12 cellular contexts compared by ENCODE assay signal in the genomic region with DNA sequence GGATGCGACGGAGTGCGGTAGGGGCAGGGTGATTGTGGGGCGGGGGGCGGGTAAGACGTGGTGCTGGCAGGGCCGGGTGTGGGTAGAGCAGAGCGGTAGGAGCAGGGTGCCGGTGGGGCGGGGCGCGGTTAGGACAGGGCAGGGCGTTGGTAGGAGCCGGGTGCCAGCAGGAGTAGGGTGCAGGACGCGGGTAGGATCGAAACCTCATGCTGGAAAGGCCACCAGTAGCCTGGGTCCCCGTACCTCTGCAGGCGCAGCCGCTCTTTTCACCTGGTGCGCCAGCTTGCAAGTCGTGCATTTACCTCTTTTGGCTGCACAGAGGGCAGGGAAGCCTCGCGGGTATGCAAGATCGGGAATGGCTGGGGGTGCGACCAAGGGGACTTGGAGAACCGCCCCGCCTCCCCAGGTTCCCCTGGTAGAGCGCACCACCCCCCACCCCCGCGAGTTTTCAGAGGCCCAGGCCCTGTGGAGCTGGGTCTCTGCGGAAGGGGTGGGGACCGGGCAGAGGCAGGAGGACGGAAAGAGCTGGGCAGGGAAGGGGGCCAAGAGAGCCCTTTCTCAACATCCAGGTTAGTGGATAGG.
DNase-seq lines count a peak whose midpoint lies in the region; ATAC-seq and TF ChIP-seq lines count a peak whose summit lies in the region.
"Had no signal": no experiment of that assay in that cellular context is flagged by ENCODE, and none has a peak within 500 bp of the region (broad histone marks: within the 10 kb centered on the region; RNA-seq: fewer than 3 reads in every experiment).

No MANE protein-coding gene starts in this region.

- peak in 4 of 5 donors; percentile 1 to 43 (median 11) for DNase-seq in CD4-positive, alpha-beta memory T cell
- DNase-seq in RPMI8226 (peak; percentile 51), caudate nucleus (lab: John Stamatoyannopoulos, UW) (peak in 15 of 61 donors; percentile 18 to 70 (median 43)), cerebellum (ENCODE audit: low spot score) (no peak), prostate gland (ENCODE audit: low spot score) (no peak), coronary artery (ENCODE audit: low spot score) (no peak)
- peak in 6 of 9 donors; percentile 3 to 22 (median 10) for DNase-seq in naive thymus-derived CD4-positive, alpha-beta T cell
- DNase-seq: islet precursor cell, NCI-H1417 treated with DMSO at 0.1 percent for 48 hours, WERI-Rb-1 had no signal

- POLR2A ChIA-PET in CD4-positive, alpha-beta memory T cell (lab: Charles Lee; ENCODE audit: partially characterized antibody), result no interaction called here
- POLR2A ChIA-PET in naive thymus-derived CD4-positive, alpha-beta T cell (lab: Charles Lee), result interaction anchor here (0.6 kb wide), 1 partner anchor 28 kb away, joined by 3 read pairs; no protein-coding TSS in a partner anchor

- peak overlapping the region in 3 of 7 donors; percentile 77 to 80 (median 79) for H3K27ac Mint-ChIP-seq in CD4-positive, alpha-beta memory T cell
- H3K27ac Mint-ChIP-seq in naive thymus-derived CD4-positive, alpha-beta T cell, result peak overlapping the region in 8 of 9 donors; percentile 0 to 90 (median 70)

- intact Hi-C loops in CD4-positive, alpha-beta memory T cell (cut with micrococcal nuclease), result no loop called here
- intact Hi-C loops in naive thymus-derived CD4-positive, alpha-beta T cell (cut with micrococcal nuclease), result no loop called here
- intact Hi-C loops in prostate gland (cut with DNase I), result no loop called here

- no peak overlapping the region for H3K27ac ChIP-seq in CD4-positive, alpha-beta memory T cell (ENCODE audit: low read depth, low read length)
- peak overlapping the region; percentile 26 for H3K27ac ChIP-seq in caudate nucleus (ENCODE audit: low read depth, low read length)
- peak overlapping the region; percentile 48 for H3K27ac ChIP-seq in naive thymus-derived CD4-positive, alpha-beta T cell (ENCODE audit: low read depth, low read length)
- no peak overlapping the region for H3K27ac ChIP-seq in prostate gland
- no peak overlapping the region for H3K27ac ChIP-seq in coronary artery
- H3K27ac ChIP-seq: WERI-Rb-1 had no signal

- H3K36me3 ChIP-seq in CD4-positive, alpha-beta memory T cell (ENCODE audit: insufficient read depth, low read length), result no peaks in the 10 kb centered on the region
- no peaks in the 10 kb centered on the region for H3K36me3 ChIP-seq in naive thymus-derived CD4-positive, alpha-beta T cell (ENCODE audit: control insufficient read depth in 2 of 3, insufficient read depth in 3 of 3, low read length in 3 of 3)
- H3K36me3 ChIP-seq in prostate gland, result no peaks in the 10 kb centered on the region
- H3K36me3 ChIP-seq: WERI-Rb-1 had no signal

- peak; percentile 56 for ATAC-seq in naive thymus-derived CD4-positive, alpha-beta T cell
- ATAC-seq in HG02973 (IDR thresholded peaks at IDR 0.05; ENCODE audit: unreplicated experiment), result no peak
- ATAC-seq: GM12878 had no signal

- no peaks in the 10 kb centered on the region for H3K9me3 ChIP-seq in CD4-positive, alpha-beta memory T cell (ENCODE audit: control insufficient read depth in 1 of 2, low read length in 2 of 2)
- H3K9me3 ChIP-seq in naive thymus-derived CD4-positive, alpha-beta T cell (ENCODE audit: control insufficient read depth in 2 of 3, low read length in 3 of 3), result no peaks in the 10 kb centered on the region
- H3K9me3 ChIP-seq in prostate gland, result no peaks in the 10 kb centered on the region

- H3K4me3 Mint-ChIP-seq in CD4-positive, alpha-beta memory T cell, result peak overlapping the region; percentile 79 to 89 (median 84)
- peak overlapping the region; percentile 52 to 96 (median 82) for H3K4me3 Mint-ChIP-seq in naive thymus-derived CD4-positive, alpha-beta T cell

- WGBS in prostate gland, result 9% methylated on average over 34 of the region's 34 CpGs

- no peak for TF ChIP-seq POLR2A in prostate gland (IDR thresholded peaks at IDR 0.05)

- peaks cover 15% of the 10 kb centered on the region for H3K4me1 ChIP-seq in CD4-positive, alpha-beta memory T cell (ENCODE audit: insufficient read depth, low read length)
- peaks cover 0 to 8% of the 10 kb centered on the region in 2 donors for H3K4me1 ChIP-seq in naive thymus-derived CD4-positive, alpha-beta T cell (ENCODE audit: control insufficient read depth in 2 of 2, insufficient read depth in 2 of 2, low read length in 2 of 2)
- no peaks in the 10 kb centered on the region for H3K4me1 ChIP-seq in prostate gland (replicated peaks)

- H3K27me3 Mint-ChIP-seq in CD4-positive, alpha-beta memory T cell, result peaks cover 10 to 19% of the 10 kb centered on the region in 2 donors
- H3K27me3 Mint-ChIP-seq in naive thymus-derived CD4-positive, alpha-beta T cell, result peaks cover 0 to 48% (median 17%) of the 10 kb centered on the region in 5 donors

- H3K27me3 ChIP-seq in CD4-positive, alpha-beta memory T cell (ENCODE audit: insufficient read depth, low read length), result no peaks in the 10 kb centered on the region
- H3K27me3 ChIP-seq in naive thymus-derived CD4-positive, alpha-beta T cell (ENCODE audit: control insufficient read depth in 2 of 2, insufficient read depth in 2 of 2, low read length in 2 of 2), result no peaks in the 10 kb centered on the region
- no peaks in the 10 kb centered on the region for H3K27me3 ChIP-seq in prostate gland (replicated peaks; ENCODE audit: insufficient read depth)

- peaks cover 6 to 18% (median 12%) of the 10 kb centered on the region in 4 donors for H3K4me1 Mint-ChIP-seq in CD4-positive, alpha-beta memory T cell
- H3K4me1 Mint-ChIP-seq in naive thymus-derived CD4-positive, alpha-beta T cell, result peaks cover 0 to 21% (median 14%) of the 10 kb centered on the region in 7 donors

- TF ChIP-seq CTCF in prostate gland (IDR thresholded peaks at IDR 0.05) (no peak), coronary artery (IDR thresholded peaks at IDR 0.05) (no peak)

- peaks cover 0 to 2% of the 10 kb centered on the region in 2 donors for H3K36me3 Mint-ChIP-seq in CD4-positive, alpha-beta memory T cell
- H3K36me3 Mint-ChIP-seq in naive thymus-derived CD4-positive, alpha-beta T cell, result no peaks in the 10 kb centered on the region

- H3K9me3 Mint-ChIP-seq in CD4-positive, alpha-beta memory T cell, result peaks cover 0 to 10% (median 0%) of the 10 kb centered on the region in 8 donors
- no peaks in the 10 kb centered on the region for H3K9me3 Mint-ChIP-seq in naive thymus-derived CD4-positive, alpha-beta T cell

- H3K4me3 ChIP-seq in CD4-positive, alpha-beta memory T cell (ENCODE audit: low read length in 2 of 2), result peak overlapping the region in 1 of 2 donors; percentile 43
- H3K4me3 ChIP-seq in naive thymus-derived CD4-positive, alpha-beta T cell (ENCODE audit: low read length), result peak overlapping the region; percentile 35
- H3K4me3 ChIP-seq in prostate gland, result no peak overlapping the region
- H3K4me3 ChIP-seq in coronary artery, result no peak overlapping the region
- H3K4me3 ChIP-seq: GM12878 had no signal

- CTCF ChIA-PET in CD4-positive, alpha-beta memory T cell (lab: Charles Lee; ENCODE audit: partially characterized antibody), result no interaction called here
- CTCF ChIA-PET in naive thymus-derived CD4-positive, alpha-beta T cell (lab: Charles Lee), result no interaction called here

Comparison
In these comparisons a context has a peak if more than half of its experiments do, and no peak if none do; other contexts are left out.
1. DNase-seq: peak in CD4-positive, alpha-beta memory T cell (4 of 5), RPMI8226 (single experiment) and naive thymus-derived CD4-positive, alpha-beta T cell (6 of 9); none in cerebellum (single experiment), prostate gland (single experiment) and coronary artery (single experiment).
2. H3K27ac ChIP-seq: peak in caudate nucleus (single experiment) and naive thymus-derived CD4-positive, alpha-beta T cell (single experiment); none in CD4-positive, alpha-beta memory T cell (single experiment), prostate gland (0 of 2) and coronary artery (0 of 2).